Comparison of ENCODE assay signal across 23 cellular contexts in the genomic region with DNA sequence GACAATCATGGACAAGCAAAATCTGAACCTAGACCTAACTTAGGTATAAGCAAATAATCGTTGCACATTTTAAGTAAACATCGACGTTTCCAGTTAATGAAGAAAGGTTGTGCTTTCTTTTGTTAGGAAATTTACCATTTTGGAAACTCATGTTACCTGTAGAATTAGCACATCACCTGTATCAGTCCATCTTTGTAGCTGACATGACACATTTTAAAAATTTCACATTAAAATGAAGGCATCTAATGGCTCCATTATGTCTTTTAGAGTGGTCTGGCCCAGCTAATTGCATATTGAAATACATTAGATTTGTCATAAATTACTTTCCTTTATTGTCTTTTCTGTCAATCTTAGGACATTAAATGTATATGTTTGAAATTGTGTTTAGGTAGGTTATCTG.
"Had no signal": no experiment of that assay in that cellular context is flagged by ENCODE, and none has a peak within 500 bp of the region (broad histone marks: within the 10 kb centered on the region; RNA-seq: fewer than 3 reads in every experiment).

No MANE protein-coding gene starts in this region.

- H3K27me3 ChIP-seq: body of pancreas, cardiac muscle cell, foreskin keratinocyte, hepatocyte, left lung, spleen, vagina had no signal

- H3K36me3 ChIP-seq: cardiac muscle cell, left lung, thoracic aorta, vagina had no signal

- H3K36me3 Mint-ChIP-seq: mesothelial cell of epicardium, natural killer cell had no signal

- H3K9me3 ChIP-seq: body of pancreas, thoracic aorta, vagina had no signal

- ATAC-seq: activated CD8-positive, alpha-beta memory T cell treated with anti-CD3 and anti-CD28 coated beads, Interleukin-2, amount 10 ng/mL, durations not matched to agents 7 days and 5 days; activated CD8-positive, alpha-beta T cell treated with anti-CD3 and anti-CD28 coated beads for 36 hours; body of pancreas; foreskin keratinocyte; left lung; natural killer cell had no signal

- H3K4me3 Mint-ChIP-seq: activated CD4-positive, alpha-beta T cell treated with anti-CD3 and anti-CD28 coated beads, Interleukin-2, amount 10 ng/mL, durations not matched to agents 7 days and 5 days; activated CD8-positive, alpha-beta memory T cell treated with anti-CD3 and anti-CD28 coated beads, Interleukin-2, amount 10 ng/mL, durations not matched to agents 7 days and 5 days; activated CD8-positive, alpha-beta T cell treated with anti-CD3 and anti-CD28 coated beads for 36 hours; activated naive CD4-positive, alpha-beta T cell treated with anti-CD3 and anti-CD28 coated beads, Interleukin-2, amount 50 U/mL, for 24 hours; activated T-helper 1 cell treated with anti-CD3 and anti-CD28 coated beads, Interleukin-12 subunit alpha, Interleukin-12 subunit beta, Interleukin-2, Interleukin-4 antibody, amounts not matched to agents 30 ng/mL and 10 ng/mL and 1 ng/mL, durations not matched to agents 14 hours and 24 hours and 36 hours; immature natural killer cell; mesothelial cell of epicardium; natural killer cell; type B pancreatic cell had no signal

- H3K27me3 Mint-ChIP-seq: activated CD4-positive, alpha-beta T cell treated with anti-CD3 and anti-CD28 coated beads, Interleukin-2, amount 10 ng/mL, durations not matched to agents 7 days and 5 days; activated CD8-positive, alpha-beta memory T cell treated with anti-CD3 and anti-CD28 coated beads, Interleukin-2, amount 10 ng/mL, durations not matched to agents 7 days and 5 days; activated CD8-positive, alpha-beta T cell treated with anti-CD3 and anti-CD28 coated beads for 36 hours; activated naive CD4-positive, alpha-beta T cell treated with anti-CD3 and anti-CD28 coated beads, Interleukin-2, amount 50 U/mL, for 24 hours; type B pancreatic cell had no signal

- DNase-seq: activated CD4-positive, alpha-beta T cell treated with anti-CD3 and anti-CD28 coated beads, Interleukin-2, amount 10 ng/mL, durations not matched to agents 7 days and 5 days; activated CD4-positive, CD25-positive, alpha-beta regulatory T cell treated with anti-CD3 and anti-CD28 coated beads, Interleukin-2, amount 50 U/mL, for 72 hours; activated CD8-positive, alpha-beta memory T cell treated with anti-CD3 and anti-CD28 coated beads, Interleukin-2, amount 10 ng/mL, durations not matched to agents 7 days and 5 days; activated CD8-positive, alpha-beta T cell treated with anti-CD3 and anti-CD28 coated beads for 36 hours; activated gamma-delta T cell treated with Interleukin-2 at 50 U/mL for 16 hours; anterior cingulate cortex; body of pancreas; effector memory CD4-positive, alpha-beta T cell; foreskin keratinocyte; immature natural killer cell; left lung; natural killer cell; spleen; stimulated activated CD4-positive, alpha-beta T cell treated with anti-CD3 and anti-CD28 coated beads, Interleukin-4, amount 100 ng/mL, for 1 hour; stimulated activated naive CD4-positive, alpha-beta T cell treated with Interleukin-2 at 50 U/mL for 16 hours had no signal

- H3K27ac ChIP-seq: cardiac muscle cell, foreskin keratinocyte, hepatocyte, left lung, spleen, thoracic aorta, vagina had no signal

- H3K9me3 Mint-ChIP-seq: activated CD8-positive, alpha-beta T cell treated with anti-CD3 and anti-CD28 coated beads for 36 hours; activated naive CD4-positive, alpha-beta T cell treated with anti-CD3 and anti-CD28 coated beads, Interleukin-2, amount 50 U/mL, for 24 hours; activated T-helper 1 cell treated with anti-CD3 and anti-CD28 coated beads, Interleukin-12 subunit alpha, Interleukin-12 subunit beta, Interleukin-2, Interleukin-4 antibody, amounts not matched to agents 30 ng/mL and 10 ng/mL and 1 ng/mL, durations not matched to agents 14 hours and 24 hours and 36 hours; immature natural killer cell; mesothelial cell of epicardium; natural killer cell had no signal

- H3K27ac Mint-ChIP-seq: activated CD4-positive, alpha-beta T cell treated with anti-CD3 and anti-CD28 coated beads, Interleukin-2, amount 10 ng/mL, durations not matched to agents 7 days and 5 days; activated CD8-positive, alpha-beta memory T cell treated with anti-CD3 and anti-CD28 coated beads, Interleukin-2, amount 10 ng/mL, durations not matched to agents 7 days and 5 days; activated CD8-positive, alpha-beta T cell treated with anti-CD3 and anti-CD28 coated beads for 36 hours; activated naive CD4-positive, alpha-beta T cell treated with anti-CD3 and anti-CD28 coated beads, Interleukin-2, amount 50 U/mL, for 24 hours; activated T-helper 1 cell treated with anti-CD3 and anti-CD28 coated beads, Interleukin-12 subunit alpha, Interleukin-12 subunit beta, Interleukin-2, Interleukin-4 antibody, amounts not matched to agents 30 ng/mL and 10 ng/mL and 1 ng/mL, durations not matched to agents 14 hours and 24 hours and 36 hours; immature natural killer cell; mesothelial cell of epicardium; natural killer cell; type B pancreatic cell had no signal

- H3K4me3 ChIP-seq: body of pancreas, cardiac muscle cell, hepatocyte, left lung, spleen, thoracic aorta, vagina had no signal
